In the genomic region with DNA sequence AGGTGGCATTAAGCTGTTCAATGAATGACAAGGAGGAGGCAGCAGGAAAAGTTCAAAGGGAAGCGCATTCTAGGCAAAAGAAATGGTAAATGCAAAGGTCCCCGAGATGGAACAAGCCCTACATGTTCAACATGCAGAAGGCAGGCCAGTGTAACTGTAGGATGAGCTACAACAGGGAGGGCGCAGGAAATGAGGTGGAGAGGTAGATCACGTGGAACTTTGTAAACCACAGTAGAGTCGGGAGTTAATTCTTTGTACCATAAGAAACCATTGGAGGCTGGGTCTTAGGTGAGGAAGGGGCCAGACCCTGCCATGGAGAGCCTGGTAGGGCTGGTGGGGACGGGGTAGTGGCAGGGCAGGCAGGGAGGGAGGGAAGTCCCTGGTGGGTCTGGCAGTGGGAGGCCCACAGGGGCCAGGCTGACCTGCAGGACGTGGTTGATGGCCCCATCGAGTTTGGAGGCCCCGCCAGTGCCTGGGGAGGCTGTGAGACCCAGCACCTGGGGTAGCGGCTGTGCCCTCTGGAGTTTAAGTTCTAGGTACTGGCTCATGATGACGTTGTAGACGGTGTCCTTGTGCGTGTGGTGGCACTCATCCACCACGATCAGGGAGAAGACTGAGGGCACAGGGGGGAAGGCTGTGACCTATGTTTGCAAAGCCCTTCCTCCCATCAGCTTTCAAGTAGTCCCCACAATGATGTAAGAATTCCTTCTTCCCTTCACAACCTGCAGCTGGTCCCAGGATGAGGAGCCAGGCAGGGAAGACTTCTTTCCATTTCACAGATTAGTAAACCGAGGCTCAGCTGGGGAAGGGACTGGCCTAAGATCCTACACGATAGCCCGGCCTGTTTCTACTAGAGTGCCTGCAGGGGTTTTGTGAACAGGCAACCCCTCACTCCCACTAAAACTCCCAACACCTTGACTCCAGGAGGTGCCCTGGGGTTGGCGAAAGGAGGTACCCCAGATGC, we compare ENCODE assay signal across 20 cellular contexts. TPM values are rescaled to one million over a fixed set of nuclear protein-coding genes. Genes with fewer than 3 reads are reported as not detected.
DNase-seq lines count a peak whose midpoint lies in the region; ATAC-seq and TF ChIP-seq lines count a peak whose summit lies in the region.
"Had no signal": no experiment of that assay in that cellular context is flagged by ENCODE, and none has a peak within 500 bp of the region (broad histone marks: within the 10 kb centered on the region; RNA-seq: fewer than 3 reads in every experiment).

No MANE protein-coding gene starts in this region.

- peak overlapping the region; percentile 39 to 73 (median 66) for H3K4me3 Mint-ChIP-seq in CD4-positive, alpha-beta memory T cell
- H3K4me3 Mint-ChIP-seq in activated naive CD8-positive, alpha-beta T cell treated with anti-CD3 and anti-CD28 coated beads, Interleukin-2, amount 50 U/mL, for 24 hours: no peak overlapping the region
- peak overlapping the region in 2 of 3 experiments; percentile 59 to 72 for H3K4me3 Mint-ChIP-seq in nephron
- H3K4me3 Mint-ChIP-seq in type B pancreatic cell: no peak overlapping the region

- POLR2A ChIA-PET in CD4-positive, alpha-beta memory T cell (lab: Charles Lee; ENCODE audit: partially characterized antibody): interaction anchor here (1.1 to 3.2 kb wide), 8 partner anchors 10 to 144 kb away, joined by 3 to 45 read pairs (median 4); a partner anchor contains a TSS

- no peak for ATAC-seq in activated naive CD8-positive, alpha-beta T cell treated with anti-CD3 and anti-CD28 coated beads, Interleukin-2, amount 50 U/mL, for 24 hours

- peaks cover 5 to 20% of the 10 kb centered on the region in 2 donors for H3K36me3 Mint-ChIP-seq in CD4-positive, alpha-beta memory T cell
- H3K36me3 Mint-ChIP-seq in activated naive CD8-positive, alpha-beta T cell treated with anti-CD3 and anti-CD28 coated beads, Interleukin-2, amount 50 U/mL, for 24 hours (ENCODE audit: low read depth): peaks cover under 1% of the 10 kb centered on the region
- no peaks in the 10 kb centered on the region for H3K36me3 Mint-ChIP-seq in nephron (ENCODE audit: low read depth)
- H3K36me3 Mint-ChIP-seq in type B pancreatic cell: no peaks in the 10 kb centered on the region

- intact Hi-C loops in CD4-positive, alpha-beta memory T cell (cut with micrococcal nuclease): no loop called here
- intact Hi-C loops in tibial artery (cut with DNase I; ENCODE audit: low total_unique reads): loop anchor here (10.0 kb wide), 1 partner anchor 146 kb away; a partner anchor contains a TSS

- H3K9me3 Mint-ChIP-seq in CD4-positive, alpha-beta memory T cell: peaks cover 0 to 3% (median 0%) of the 10 kb centered on the region in 8 donors
- H3K9me3 Mint-ChIP-seq in activated naive CD8-positive, alpha-beta T cell treated with anti-CD3 and anti-CD28 coated beads, Interleukin-2, amount 50 U/mL, for 24 hours: no peaks in the 10 kb centered on the region
- H3K9me3 Mint-ChIP-seq in nephron (no peaks in the 10 kb centered on the region), type B pancreatic cell (no peaks in the 10 kb centered on the region)

- in situ Hi-C loops in G401 (cut with HindIII; ENCODE audit: low sequenced_read_pairs): no loop called here

- H3K27ac ChIP-seq in CD4-positive, alpha-beta memory T cell (ENCODE audit: low read depth, low read length): peak overlapping the region; percentile 88
- peak overlapping the region; percentile 91 for H3K27ac ChIP-seq in KOPT-K1 (ENCODE audit: low read depth, low read length, poor library complexity, severe bottlenecking)
- H3K27ac ChIP-seq in tibial nerve: peak overlapping the region in 2 of 4 donors; percentile 94 to 95
- H3K27ac ChIP-seq in tibial artery: peak overlapping the region in 1 of 2 donors; percentile 91
- H3K27ac ChIP-seq: epithelial cell of prostate had no signal

- CTCF ChIA-PET in CD4-positive, alpha-beta memory T cell (lab: Charles Lee; ENCODE audit: partially characterized antibody): interaction anchor here (0.8 to 7.9 kb wide), 5 partner anchors 9 to 92 kb away, joined by 3 to 88 read pairs (median 5); a partner anchor contains a TSS

- no peak for TF ChIP-seq POLR2A in tibial nerve (IDR thresholded peaks at IDR 0.05)

- TF ChIP-seq CTCF in nephron (IDR thresholded peaks at IDR 0.05; ENCODE audit: unreplicated experiment in 3 of 3) (no peak), tibial nerve (IDR thresholded peaks at IDR 0.05) (no peak), type B pancreatic cell (conservative IDR thresholded peaks at IDR 0.05) (no peak), tibial artery (IDR thresholded peaks at IDR 0.05) (no peak)

- H3K4me1 ChIP-seq in CD4-positive, alpha-beta memory T cell (ENCODE audit: insufficient read depth, low read length): peaks cover 44% of the 10 kb centered on the region
- H3K4me1 ChIP-seq in tibial nerve (peaks cover 0 to 43% (median 20%) of the 10 kb centered on the region in 4 donors), tibial artery (peaks cover 0 to 20% (median 12%) of the 10 kb centered on the region in 4 donors)

- WGBS in tibial nerve, 2 donors: 85 to 94% methylated on average over 18 of the region's 18 CpGs

- H3K27me3 Mint-ChIP-seq in CD4-positive, alpha-beta memory T cell: no peaks in the 10 kb centered on the region
- H3K27me3 Mint-ChIP-seq in activated naive CD8-positive, alpha-beta T cell treated with anti-CD3 and anti-CD28 coated beads, Interleukin-2, amount 50 U/mL, for 24 hours: no peaks in the 10 kb centered on the region
- H3K27me3 Mint-ChIP-seq in nephron (ENCODE audit: low read depth) (peaks cover 13% of the 10 kb centered on the region), type B pancreatic cell (peaks cover 7% of the 10 kb centered on the region)

- TF ChIP-seq EP300 in tibial nerve (IDR thresholded peaks at IDR 0.05): no peak

- peak overlapping the region; percentile 45 to 92 (median 82) for H3K27ac Mint-ChIP-seq in CD4-positive, alpha-beta memory T cell
- peak overlapping the region; percentile 0 for H3K27ac Mint-ChIP-seq in activated naive CD8-positive, alpha-beta T cell treated with anti-CD3 and anti-CD28 coated beads, Interleukin-2, amount 50 U/mL, for 24 hours
- H3K27ac Mint-ChIP-seq in nephron (peak overlapping the region in 1 of 3 experiments; percentile 16), type B pancreatic cell (no peak overlapping the region)

- H3K27me3 ChIP-seq in CD4-positive, alpha-beta memory T cell (ENCODE audit: insufficient read depth, low read length): no peaks in the 10 kb centered on the region
- H3K27me3 ChIP-seq in tibial nerve: no peaks in the 10 kb centered on the region
- no peaks in the 10 kb centered on the region for H3K27me3 ChIP-seq in tibial artery
- H3K27me3 ChIP-seq: ascending aorta, colonic mucosa had no signal

- peaks cover 21 to 61% (median 41%) of the 10 kb centered on the region in 4 donors for H3K4me1 Mint-ChIP-seq in CD4-positive, alpha-beta memory T cell
- H3K4me1 Mint-ChIP-seq in activated naive CD8-positive, alpha-beta T cell treated with anti-CD3 and anti-CD28 coated beads, Interleukin-2, amount 50 U/mL, for 24 hours: peaks cover 32% of the 10 kb centered on the region
- H3K4me1 Mint-ChIP-seq in nephron (peaks cover 11% of the 10 kb centered on the region), type B pancreatic cell (ENCODE audit: unreplicated experiment) (no peaks in the 10 kb centered on the region)

- DNase-seq in CD4-positive, alpha-beta memory T cell: no peak
- no peak for DNase-seq in activated naive CD8-positive, alpha-beta T cell treated with anti-CD3 and anti-CD28 coated beads, Interleukin-2, amount 50 U/mL, for 24 hours
- DNase-seq in tibial nerve (ENCODE audit: low spot score in 2 of 2) (no peak), G401 (ENCODE audit: low spot score) (no peak), type B pancreatic cell (ENCODE audit: extremely low spot score, unreplicated experiment) (no peak), tibial artery (no peak)
- DNase-seq: C1 segment of cervical spinal cord, colonic mucosa, EL, KBM-7, NCI-H1417 treated with DMSO at 0.1 percent for 48 hours, occipital lobe had no signal

- no peaks in the 10 kb centered on the region for H3K36me3 ChIP-seq in CD4-positive, alpha-beta memory T cell (ENCODE audit: insufficient read depth, low read length)
- peaks cover 35% of the 10 kb centered on the region for H3K36me3 ChIP-seq in KOPT-K1 (ENCODE audit: insufficient read depth, low read length)
- peaks cover 0 to 52% (median 0%) of the 10 kb centered on the region in 3 donors for H3K36me3 ChIP-seq in tibial nerve
- peaks cover 9 to 35% (median 10%) of the 10 kb centered on the region in 3 donors for H3K36me3 ChIP-seq in tibial artery
- H3K36me3 ChIP-seq: colonic mucosa had no signal

- H3K4me3 ChIP-seq in CD4-positive, alpha-beta memory T cell (ENCODE audit: low read length in 2 of 2): no peak overlapping the region
- H3K4me3 ChIP-seq in tibial nerve: no peak overlapping the region
- no peak overlapping the region for H3K4me3 ChIP-seq in tibial artery

- no peaks in the 10 kb centered on the region for H3K9me3 ChIP-seq in CD4-positive, alpha-beta memory T cell (ENCODE audit: control insufficient read depth in 1 of 2, low read length in 2 of 2)
- H3K9me3 ChIP-seq in KOPT-K1 (ENCODE audit: insufficient read depth, low read length, poor library complexity, severe bottlenecking): no peaks in the 10 kb centered on the region
- H3K9me3 ChIP-seq in tibial nerve: no peaks in the 10 kb centered on the region
- no peaks in the 10 kb centered on the region for H3K9me3 ChIP-seq in tibial artery
- H3K9me3 ChIP-seq: ascending aorta, colonic mucosa had no signal

RNA-seq across cellular contexts. Expression of a gene that starts 1.9 kb away (rescaled TPM):
- total RNA-seq in CD4-positive, alpha-beta memory T cell: 10 to 100 TPM; 41.8 to 43.3 TPM
- polyA plus RNA-seq in CD4-positive, alpha-beta memory T cell: 10 to 100 TPM; 11.9 to 19.3 TPM
- total RNA-seq in tibial nerve (10 to 100 TPM; 15.9 to 29.4 (median 21.7) TPM), type B pancreatic cell (ENCODE audit: low replicate concordance) (0.72 and 1.3 TPM in 2 replicates)
- total RNA-seq in G401 (2014; rRNA removed; shearing (Covaris generic)): 2.4 and 6.5 TPM in 2 replicates

RNA-seq across cellular contexts. Expression of a gene that starts 10.6 kb away (rescaled TPM):
- total RNA-seq in CD4-positive, alpha-beta memory T cell: 10 to 100 TPM; 38.5 to 39.9 TPM
- polyA plus RNA-seq in CD4-positive, alpha-beta memory T cell: 1 to 10 TPM; 5.9 to 7.3 TPM
- 100 to 1,000 TPM in 2 of 4 donors, 10 to 100 TPM in 2; 92.2 to 143 (median 105) TPM for total RNA-seq in tibial nerve
- total RNA-seq in G401 (2014; rRNA removed; shearing (Covaris generic)): 26.3 and 28.6 TPM in 2 replicates
- total RNA-seq in type B pancreatic cell (ENCODE audit: low replicate concordance): 36.0 and 63.5 TPM in 2 replicates

RNA-seq across cellular contexts. Expression of a gene that starts 12.0 kb away (rescaled TPM):
- not detected for total RNA-seq in CD4-positive, alpha-beta memory T cell
- polyA plus RNA-seq in CD4-positive, alpha-beta memory T cell: not detected
- total RNA-seq in tibial nerve (under 1 TPM in 1 of 4 donors, not detected in 3; 0.22 TPM), type B pancreatic cell (ENCODE audit: low replicate concordance) (0.36 TPM in 1 of 2 replicates, not detected in the other)
- total RNA-seq in G401 (2014; rRNA removed; shearing (Covaris generic)): not detected in 2 replicates
- total RNA-seq: ascending aorta, colonic mucosa, glomerular endothelial cell, lung microvascular endothelial cell, occipital lobe, SK-MEL-5, skeletal muscle tissue had no signal

RNA-seq across cellular contexts. Expression of a gene that starts 12.3 kb away (rescaled TPM):
- total RNA-seq in CD4-positive, alpha-beta memory T cell: under 1 TPM in 1 of 2 experiments, not detected in 1; 0.36 TPM
- polyA plus RNA-seq in CD4-positive, alpha-beta memory T cell: not detected
- 1 to 10 TPM in 1 of 4 donors, under 1 TPM in 1, not detected in 2; 0.20 to 1.5 TPM for total RNA-seq in tibial nerve
- 1.8 and 1.9 TPM in 2 replicates for total RNA-seq in G401 (2014; rRNA removed; shearing (Covaris generic))
- 1.7 and 3.3 TPM in 2 replicates for total RNA-seq in type B pancreatic cell (ENCODE audit: low replicate concordance)
- total RNA-seq: ascending aorta, glomerular endothelial cell, lung microvascular endothelial cell had no signal

RNA-seq across cellular contexts. Expression of a gene that starts 44.2 kb away (rescaled TPM):
- 10 to 100 TPM; 77.7 to 80.6 TPM for total RNA-seq in CD4-positive, alpha-beta memory T cell
- polyA plus RNA-seq in CD4-positive, alpha-beta memory T cell: 10 to 100 TPM; 63.4 to 73.1 TPM
- total RNA-seq in tibial nerve: 100 to 1,000 TPM in 3 of 4 donors, 10 to 100 TPM in 1; 94.8 to 137 (median 117) TPM
- total RNA-seq in G401 (2014; rRNA removed; shearing (Covaris generic)): 130 and 145 TPM in 2 replicates
- total RNA-seq in type B pancreatic cell (ENCODE audit: low replicate concordance): 85.6 and 107 TPM in 2 replicates

Comparison
In these comparisons a context has a peak if more than half of its experiments do, and no peak if none do; other contexts are left out.
1. H3K4me3 Mint-ChIP-seq: peak in CD4-positive, alpha-beta memory T cell (8 of 8) and nephron (2 of 3); none in activated naive CD8-positive, alpha-beta T cell treated with anti-CD3 and anti-CD28 coated beads, Interleukin-2, amount 50 U/mL, for 24 hours (single experiment) and type B pancreatic cell (single experiment).